Comparison of ENCODE assay signal across 8 cellular contexts in genomic region chr7:30594540-30595460, GRCh38. TPM values are rescaled to one million over a fixed set of nuclear protein-coding genes. Genes with fewer than 3 reads are reported as not detected.
A peak's percentile ranks its signal among the peaks of the same experiment; 100 is the strongest.
DNase-seq lines count a peak whose midpoint lies in the region; ATAC-seq and TF ChIP-seq lines count a peak whose summit lies in the region.

A gene with protein sequence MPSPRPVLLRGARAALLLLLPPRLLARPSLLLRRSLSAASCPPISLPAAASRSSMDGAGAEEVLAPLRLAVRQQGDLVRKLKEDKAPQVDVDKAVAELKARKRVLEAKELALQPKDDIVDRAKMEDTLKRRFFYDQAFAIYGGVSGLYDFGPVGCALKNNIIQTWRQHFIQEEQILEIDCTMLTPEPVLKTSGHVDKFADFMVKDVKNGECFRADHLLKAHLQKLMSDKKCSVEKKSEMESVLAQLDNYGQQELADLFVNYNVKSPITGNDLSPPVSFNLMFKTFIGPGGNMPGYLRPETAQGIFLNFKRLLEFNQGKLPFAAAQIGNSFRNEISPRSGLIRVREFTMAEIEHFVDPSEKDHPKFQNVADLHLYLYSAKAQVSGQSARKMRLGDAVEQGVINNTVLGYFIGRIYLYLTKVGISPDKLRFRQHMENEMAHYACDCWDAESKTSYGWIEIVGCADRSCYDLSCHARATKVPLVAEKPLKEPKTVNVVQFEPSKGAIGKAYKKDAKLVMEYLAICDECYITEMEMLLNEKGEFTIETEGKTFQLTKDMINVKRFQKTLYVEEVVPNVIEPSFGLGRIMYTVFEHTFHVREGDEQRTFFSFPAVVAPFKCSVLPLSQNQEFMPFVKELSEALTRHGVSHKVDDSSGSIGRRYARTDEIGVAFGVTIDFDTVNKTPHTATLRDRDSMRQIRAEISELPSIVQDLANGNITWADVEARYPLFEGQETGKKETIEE (plus strand): TSS chr7:30594878. CDS start chr7:30594922, 44 bp downstream.

- H3K4me3 ChIP-seq in IMR-90 (ENCODE audit: insufficient read depth, low read depth, low read length) (peak within 1 kb of the TSS; percentile 72), epithelial cell of esophagus (ENCODE audit: low read length) (peak within 1 kb of the TSS; percentile 92), mucosa of descending colon (peak within 1 kb of the TSS; percentile 98)

- peak; percentile 86 for DNase-seq in DMS153 (lab: John Stamatoyannopoulos, UW)
- DNase-seq in IMR-90 = peak; percentile 92
- peak; percentile 38 for DNase-seq in OCI-M2 (lab: John Stamatoyannopoulos, UW; ENCODE audit: unreplicated experiment)
- DNase-seq in activated T-cell treated with anti-CD3 and anti-CD28 coated beads for 4 hours = peak; percentile 85
- peak; percentile 93 for DNase-seq in epithelial cell of esophagus (ENCODE audit: low read depth)
- peak; percentile 91 to 93 (median 93) for DNase-seq in mucosa of descending colon
- DNase-seq in stimulated activated CD8-positive, alpha-beta memory T cell treated with anti-CD3 and anti-CD28 coated beads, Interleukin-4, amount 100 ng/mL, for 1 hour (ENCODE audit: low read depth in 2 of 2, low spot score in 1 of 2) = peak; percentile 73 to 77

- H3K36me3 ChIP-seq in IMR-90 (ENCODE audit: control insufficient read depth, insufficient read depth, low read length) (0 out of 2 replicates have a peak, but pooled peaks cover 4% of the 10 kb centered on the region), mucosa of descending colon (ENCODE audit: low read depth) (no peaks in the 10 kb centered on the region)

- peak within 1 kb of the TSS; percentile 86 for H3K18ac ChIP-seq in IMR-90 (ENCODE audit: low read depth, low read length)

- H3K9ac ChIP-seq in IMR-90 (ENCODE audit: low read depth, low read length) = peak within 1 kb of the TSS; percentile 100

- H3K9me3 ChIP-seq in IMR-90 (ENCODE audit: control insufficient read depth, insufficient read depth, low read length) (no peaks in the 10 kb centered on the region), mucosa of descending colon (no peaks in the 10 kb centered on the region)

- dilution Hi-C loops in IMR-90 (cut with HindIII; ENCODE audit: low sequenced_read_pairs, unreplicated experiment) = no loop called here

- TF ChIP-seq RAD21 in IMR-90 (IDR thresholded peaks at IDR 0.05; ENCODE audit: low read length) = no peak

- H3K4ac ChIP-seq in IMR-90 (ENCODE audit: low read depth, low read length) = peak within 1 kb of the TSS; percentile 95

- peak within 1 kb of the TSS; percentile 91 for H2AFZ ChIP-seq in IMR-90 (replicated peaks; ENCODE audit: low read length, poor library complexity)

- ATAC-seq in GM21529 (IDR thresholded peaks at IDR 0.05; ENCODE audit: unreplicated experiment) (peak; percentile 82), IMR-90 (ENCODE audit: low read depth) (peak; percentile 89), mucosa of descending colon (peak; percentile 96)

- H4K20me1 ChIP-seq in IMR-90 (ENCODE audit: insufficient read depth, low read length) = peaks cover 19% of the 10 kb centered on the region; the same call in 1 of the 2 replicates

- H2BK20ac ChIP-seq in IMR-90 (ENCODE audit: low read depth, low read length) = 0 out of 2 replicates have a peak within 1 kb of the TSS, but pooled peaks have one; percentile 25

- peak within 1 kb of the TSS; percentile 92 for H4K91ac ChIP-seq in IMR-90 (ENCODE audit: insufficient read depth, low read depth, low read length)

- no peaks in the 10 kb centered on the region; the same call in 1 of the 2 replicates for H3K9me1 ChIP-seq in IMR-90 (ENCODE audit: insufficient read depth, low read length)

- H3K27ac ChIP-seq in IMR-90 (ENCODE audit: insufficient read depth, low read length) = peak within 1 kb of the TSS; percentile 90

- 1% methylated on average over 66 of the region's 86 CpGs; no CpG with 5 or more reads in 1 of the 2 experiments for WGBS in IMR-90 (ENCODE audit: extremely low coverage in 2 of 2, insufficient read length in 1 of 2), 2 experiments

- peak; percentile 94 for TF ChIP-seq POLR2A in IMR-90 (IDR thresholded peaks at IDR 0.05; ENCODE audit: low read depth, low read length)

- peak within 1 kb of the TSS; percentile 88 for H2AK5ac ChIP-seq in IMR-90 (ENCODE audit: low read depth, low read length)

- intact Hi-C loops in IMR-90 (cut with micrococcal nuclease) = loop anchor here (5.0 kb wide), 1 partner anchor 38 kb away; no protein-coding TSS in a partner anchor
- intact Hi-C loops in mucosa of descending colon (cut with DNase I, micrococcal nuclease) = no loop called here

- peak within 1 kb of the TSS; percentile 96 for H4K5ac ChIP-seq in IMR-90 (ENCODE audit: low read depth, low read length)

- peak within 1 kb of the TSS; percentile 98 for H3K4me2 ChIP-seq in IMR-90 (ENCODE audit: low read depth, low read length)

- H3K4me1 ChIP-seq in IMR-90 (ENCODE audit: control insufficient read depth, insufficient read depth, low read length) (peaks cover 5% of the 10 kb centered on the region), mucosa of descending colon (ENCODE audit: low read depth) (peaks cover 6% of the 10 kb centered on the region)

- no TSS peak for BruUV-seq in IMR-90 (replicated peaks; lab: Mats Ljungman, UMichigan)

- peak within 1 kb of the TSS; percentile 83 for H2BK5ac ChIP-seq in IMR-90 (ENCODE audit: low read depth, low read length, poor library complexity, severe bottlenecking)

- TF ChIP-seq CTCF in IMR-90 (conservative IDR thresholded peaks at IDR 0.05; ENCODE audit: low read depth, low read length) (no peak), epithelial cell of esophagus (IDR thresholded peaks at IDR 0.05; ENCODE audit: insufficient read depth, low read depth, low read length, missing control alignments) (no peak), mucosa of descending colon (IDR thresholded peaks at IDR 0.05) (no peak)

- H3K27me3 ChIP-seq in IMR-90 (ENCODE audit: control insufficient read depth, insufficient read depth, low read length) = no peaks in the 10 kb centered on the region

- H3K14ac ChIP-seq in IMR-90 (replicated peaks; ENCODE audit: low read depth, low read length) = peak within 1 kb of the TSS; percentile 99

- CTCF ChIA-PET in IMR-90 (lab: Yijun Ruan, JAX) = no interaction called here

- H2AK9ac ChIP-seq in IMR-90 (replicated peaks; ENCODE audit: low read depth, low read length, poor library complexity) = peak within 1 kb of the TSS; percentile 98

- H2BK15ac ChIP-seq in IMR-90 (ENCODE audit: low read depth, low read length) = peak within 1 kb of the TSS; percentile 10; the same call in 1 of the 3 replicates

- peaks cover 10 to 26% of the 10 kb centered on the region in 2 experiments for H3K79me1 ChIP-seq in IMR-90 (ENCODE audit: low read depth in 1 of 2, low read length in 2 of 2)

- peak within 1 kb of the TSS; percentile 69 for H2BK120ac ChIP-seq in IMR-90 (ENCODE audit: low read depth, low read length)

- peak within 1 kb of the TSS; percentile 98 for H3K23ac ChIP-seq in IMR-90 (ENCODE audit: low read depth, low read length)

- POLR2A ChIA-PET in IMR-90 (lab: Charles Lee; ENCODE audit: unreplicated experiment) = no interaction called here

- in situ Hi-C loops in IMR-90 (cut with MboI; ENCODE audit: low sequenced_read_pairs) = no loop called here

- peak within 1 kb of the TSS; percentile 97 for H3K56ac ChIP-seq in IMR-90 (ENCODE audit: extremely low read depth, insufficient read depth, low read length)

- H4K8ac ChIP-seq in IMR-90 (ENCODE audit: low read depth in 2 of 2, low read length in 2 of 2) = peak within 1 kb of the TSS; percentile 93 to 97

TF ChIP-seq in IMR-90, 13 proteins besides CTCF, POLR2A, EP300 and RAD21:
- TF ChIP-seq MXI1 (IDR thresholded peaks at IDR 0.05; ENCODE audit: borderline replicate concordance, low read depth, low read length) = peak; percentile 59; the same call in 1 of the 2 replicates
- peak; percentile 93 for TF ChIP-seq BHLHE40 (IDR thresholded peaks at IDR 0.05; ENCODE audit: low read depth, low read length)
- no peak for TF ChIP-seq RFX5 (IDR thresholded peaks at IDR 0.05; ENCODE audit: low read depth, low read length)
- TF ChIP-seq MAFK (IDR thresholded peaks at IDR 0.05; ENCODE audit: low read depth, low read length) = no peak
- no peak for TF ChIP-seq SMC3 (IDR thresholded peaks at IDR 0.05; ENCODE audit: low read depth, low read length)
- TF ChIP-seq MAZ (IDR thresholded peaks at IDR 0.05; ENCODE audit: borderline replicate concordance, low read depth, low read length) = no peak; the same call in 1 of the 2 replicates
- 0 out of 2 replicates have a peak, but pooled peaks have one; percentile 33 for TF ChIP-seq ELK1 (IDR thresholded peaks at IDR 0.05; ENCODE audit: borderline replicate concordance, low read depth, low read length)
- TF ChIP-seq FOS (IDR thresholded peaks at IDR 0.05; ENCODE audit: low read depth, low read length) = no peak
- peak; percentile 98 for TF ChIP-seq CEBPB (IDR thresholded peaks at IDR 0.05; ENCODE audit: low read depth, low read length)
- no peak for TF ChIP-seq CHD1 (IDR thresholded peaks at IDR 0.05; ENCODE audit: low read depth, low read length)
- no peak for TF ChIP-seq RCOR1 (IDR thresholded peaks at IDR 0.05; ENCODE audit: insufficient replicate concordance, low read length)
- TF ChIP-seq NFE2L2 (IDR thresholded peaks at IDR 0.05; ENCODE audit: low read depth, low read length) = no peak
- TF ChIP-seq USF2 (IDR thresholded peaks at IDR 0.05; ENCODE audit: low read depth, low read length) = peak; percentile 77
TF ChIP-seq in IMR-90: peak in this region for 5.

RNA-seq across cellular contexts. Expression of the gene that starts here (rescaled TPM):
- total RNA-seq in IMR-90 (2012; rRNA removed) (105 and 209 TPM in 2 replicates), mucosa of descending colon (10 to 100 TPM; 46.2 to 68.6 (median 55.0) TPM)
- polyA plus RNA-seq in IMR-90 (2012; rRNA removed) = 494 and 551 TPM in 2 replicates
- polyA plus RNA-seq in IMR-90 (2012; cell fraction: cytosol; rRNA removed) = 298 and 1,288 TPM in 2 replicates
- polyA plus RNA-seq in IMR-90 (2012; cell fraction: nucleus; rRNA removed; ENCODE audit: low replicate concordance) = 125 and 513 TPM in 2 replicates

Comparison
In these comparisons a context has a peak if more than half of its experiments do, and no peak if none do; other contexts are left out.
1. Peak in every context shown above with its lines: DNase-seq, ATAC-seq, H3K4me3 ChIP-seq and H3K27ac ChIP-seq.
2. DNase-seq: peak in every context shown above with its lines; median percentile 93 in epithelial cell of esophagus; 93 in mucosa of descending colon; 92 in IMR-90; 86 in DMS153; 85 in activated T-cell treated with anti-CD3 and anti-CD28 coated beads for 4 hours; 75 in stimulated activated CD8-positive, alpha-beta memory T cell treated with anti-CD3 and anti-CD28 coated beads, Interleukin-4, amount 100 ng/mL, for 1 hour; 38 in OCI-M2.